1 cellular context compared by ENCODE assay signal in the genomic region with DNA sequence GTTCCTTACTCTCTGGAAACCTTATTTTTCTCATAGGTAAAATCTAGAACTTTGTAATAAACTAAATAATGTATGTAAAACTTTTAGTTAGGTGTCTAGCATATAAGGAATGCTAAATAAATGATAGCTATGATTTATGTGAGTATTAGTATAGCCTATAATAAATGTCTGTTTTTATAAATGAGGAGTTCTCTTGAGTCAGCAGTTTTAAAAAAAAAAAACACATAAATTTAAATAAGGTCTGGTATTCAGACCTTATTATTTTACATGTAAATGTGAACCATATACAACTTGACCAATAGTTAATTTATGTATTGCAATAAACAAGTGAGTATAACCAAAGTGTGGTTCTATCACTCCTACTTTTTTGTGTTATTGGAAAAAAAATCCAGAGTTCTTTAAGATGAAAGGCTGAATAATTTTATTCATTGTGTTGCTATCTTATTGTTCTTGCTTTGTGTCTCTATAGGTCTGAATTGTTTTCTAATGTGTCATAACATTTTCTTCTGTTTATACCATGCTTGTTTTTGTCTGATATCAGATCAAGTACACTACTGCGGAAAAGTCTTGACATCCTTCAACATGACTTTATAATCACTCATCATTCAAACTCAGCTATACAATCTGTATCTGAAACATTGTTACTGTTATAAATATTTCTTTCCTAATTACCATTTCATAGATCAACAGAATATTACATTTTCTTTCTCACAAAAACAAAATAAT.
A peak's percentile ranks its signal among the peaks of the same experiment; 100 is the strongest.
TF ChIP-seq lines count a peak whose summit lies in the region.

No MANE protein-coding gene starts in this region.

TF ChIP-seq in HepG2, 621 proteins besides CTCF, POLR2A, EP300 and RAD21:
- TF ChIP-seq, protein P1, sequence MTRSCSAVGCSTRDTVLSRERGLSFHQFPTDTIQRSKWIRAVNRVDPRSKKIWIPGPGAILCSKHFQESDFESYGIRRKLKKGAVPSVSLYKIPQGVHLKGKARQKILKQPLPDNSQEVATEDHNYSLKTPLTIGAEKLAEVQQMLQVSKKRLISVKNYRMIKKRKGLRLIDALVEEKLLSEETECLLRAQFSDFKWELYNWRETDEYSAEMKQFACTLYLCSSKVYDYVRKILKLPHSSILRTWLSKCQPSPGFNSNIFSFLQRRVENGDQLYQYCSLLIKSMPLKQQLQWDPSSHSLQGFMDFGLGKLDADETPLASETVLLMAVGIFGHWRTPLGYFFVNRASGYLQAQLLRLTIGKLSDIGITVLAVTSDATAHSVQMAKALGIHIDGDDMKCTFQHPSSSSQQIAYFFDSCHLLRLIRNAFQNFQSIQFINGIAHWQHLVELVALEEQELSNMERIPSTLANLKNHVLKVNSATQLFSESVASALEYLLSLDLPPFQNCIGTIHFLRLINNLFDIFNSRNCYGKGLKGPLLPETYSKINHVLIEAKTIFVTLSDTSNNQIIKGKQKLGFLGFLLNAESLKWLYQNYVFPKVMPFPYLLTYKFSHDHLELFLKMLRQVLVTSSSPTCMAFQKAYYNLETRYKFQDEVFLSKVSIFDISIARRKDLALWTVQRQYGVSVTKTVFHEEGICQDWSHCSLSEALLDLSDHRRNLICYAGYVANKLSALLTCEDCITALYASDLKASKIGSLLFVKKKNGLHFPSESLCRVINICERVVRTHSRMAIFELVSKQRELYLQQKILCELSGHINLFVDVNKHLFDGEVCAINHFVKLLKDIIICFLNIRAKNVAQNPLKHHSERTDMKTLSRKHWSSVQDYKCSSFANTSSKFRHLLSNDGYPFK (CRISPR knock-in tag; IDR thresholded peaks at IDR 0.05; ENCODE audit: borderline replicate concordance) = no peak
- TF ChIP-seq ZMYM4 (CRISPR knock-in tag; IDR thresholded peaks at IDR 0.05) = no peak
- no peak for TF ChIP-seq WIZ (CRISPR knock-in tag; IDR thresholded peaks at IDR 0.05)
- TF ChIP-seq RBFOX2 (IDR thresholded peaks at IDR 0.05; ENCODE audit: low read depth, low read length) = no peak
- TF ChIP-seq CEBPB (IDR thresholded peaks at IDR 0.05; ENCODE audit: borderline replicate concordance, low read depth, low read length) = no peak
- peak; percentile 11 to 73; a peak in 2 of 4 replicates for TF ChIP-seq MAFK (conservative IDR thresholded peaks at IDR 0.05 in 1 of 2, IDR thresholded peaks at IDR 0.05 in 1 of 2; ENCODE audit: low read length in 2 of 2)
- peak; percentile 46; the same call in 1 of the 2 replicates for TF ChIP-seq MAFF (IDR thresholded peaks at IDR 0.05; ENCODE audit: low read depth, low read length)
- TF ChIP-seq SUZ12 (IDR thresholded peaks at IDR 0.05; ENCODE audit: low read depth, low read length) = no peak
